Comparison of ENCODE assay signal across 1 cellular context in the genomic region with DNA sequence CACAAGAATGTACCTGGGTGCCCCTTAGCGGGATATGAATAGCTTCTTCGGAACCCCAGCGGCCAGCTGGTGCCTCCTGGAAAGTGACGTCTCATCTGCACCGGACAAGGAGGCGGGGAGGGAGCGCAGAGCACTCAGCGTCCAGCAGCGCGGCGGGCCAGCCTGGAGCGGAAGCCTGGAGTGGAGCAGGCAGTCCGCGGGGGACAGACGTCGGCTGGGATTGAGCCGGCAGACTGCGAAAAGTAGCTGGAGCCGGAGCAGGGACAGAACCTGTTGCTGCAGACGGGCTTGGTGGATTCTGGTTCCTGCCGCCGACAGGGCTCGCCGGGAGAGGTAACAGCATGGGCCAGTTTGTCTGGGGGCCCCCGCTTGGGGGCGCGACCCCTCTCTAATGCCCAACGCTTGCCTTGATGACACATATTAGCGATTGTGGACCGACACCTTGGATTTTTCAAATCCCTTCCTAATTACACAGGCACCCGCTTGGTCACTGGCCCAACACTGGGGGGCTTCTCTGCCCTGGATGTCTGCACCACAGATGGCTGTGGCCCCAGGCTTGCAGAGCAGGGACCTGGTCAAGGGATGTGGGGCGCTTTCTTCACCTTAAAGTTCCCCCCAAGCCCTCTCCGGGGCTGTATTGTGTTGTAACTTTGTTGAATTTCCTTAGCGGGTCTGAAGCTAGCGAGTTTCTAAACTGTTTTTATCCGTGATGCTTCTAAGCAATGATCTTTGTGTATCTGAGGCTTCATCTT.
TF ChIP-seq lines count a peak whose summit lies in the region.

NPFFR2 (plus strand) TSS at position 133 of the 752 bp plus-strand sequence. CDS start 96,592 bp downstream, outside the sequence.

TF ChIP-seq in HepG2, 621 proteins besides CTCF, POLR2A, EP300 and RAD21 (continued from another document):
- TF ChIP-seq THAP9 (CRISPR knock-in tag; IDR thresholded peaks at IDR 0.05; ENCODE audit: borderline replicate concordance): no peak
- TF ChIP-seq, protein P1, sequence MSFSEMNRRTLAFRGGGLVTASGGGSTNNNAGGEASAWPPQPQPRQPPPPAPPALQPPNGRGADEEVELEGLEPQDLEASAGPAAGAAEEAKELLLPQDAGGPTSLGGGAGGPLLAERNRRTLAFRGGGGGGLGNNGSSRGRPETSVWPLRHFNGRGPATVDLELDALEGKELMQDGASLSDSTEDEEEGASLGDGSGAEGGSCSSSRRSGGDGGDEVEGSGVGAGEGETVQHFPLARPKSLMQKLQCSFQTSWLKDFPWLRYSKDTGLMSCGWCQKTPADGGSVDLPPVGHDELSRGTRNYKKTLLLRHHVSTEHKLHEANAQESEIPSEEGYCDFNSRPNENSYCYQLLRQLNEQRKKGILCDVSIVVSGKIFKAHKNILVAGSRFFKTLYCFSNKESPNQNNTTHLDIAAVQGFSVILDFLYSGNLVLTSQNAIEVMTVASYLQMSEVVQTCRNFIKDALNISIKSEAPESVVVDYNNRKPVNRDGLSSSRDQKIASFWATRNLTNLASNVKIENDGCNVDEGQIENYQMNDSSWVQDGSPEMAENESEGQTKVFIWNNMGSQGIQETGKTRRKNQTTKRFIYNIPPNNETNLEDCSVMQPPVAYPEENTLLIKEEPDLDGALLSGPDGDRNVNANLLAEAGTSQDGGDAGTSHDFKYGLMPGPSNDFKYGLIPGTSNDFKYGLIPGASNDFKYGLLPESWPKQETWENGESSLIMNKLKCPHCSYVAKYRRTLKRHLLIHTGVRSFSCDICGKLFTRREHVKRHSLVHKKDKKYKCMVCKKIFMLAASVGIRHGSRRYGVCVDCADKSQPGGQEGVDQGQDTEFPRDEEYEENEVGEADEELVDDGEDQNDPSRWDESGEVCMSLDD (CRISPR knock-in tag; IDR thresholded peaks at IDR 0.05; ENCODE audit: borderline replicate concordance): no peak
